16 cellular contexts compared by ENCODE assay signal in genomic region chr4:181987392-181987791, GRCh38.
DNase-seq lines count a peak whose midpoint lies in the region; ATAC-seq, FAIRE-seq and TF ChIP-seq lines count a peak whose summit lies in the region.
"Had no signal": no experiment of that assay in that cellular context is flagged by ENCODE, and none has a peak within 500 bp of the region (broad histone marks: within the 10 kb centered on the region; RNA-seq: fewer than 3 reads in every experiment).

No MANE protein-coding gene starts in this region.

- SMC1A ChIA-PET in GM12878 (lab: Charles Lee; ENCODE audit: uncharacterized antibody, unreplicated experiment) = interaction anchor here (0.9 to 1.7 kb wide), 2 partner anchors 26 to 31 kb away, joined by 4 to 6 read pairs; no protein-coding TSS in a partner anchor

- in situ Hi-C loops in GM12878 (cut with MboI) = no loop called here

- TF ChIP-seq RAD21 in GM12878 (IDR thresholded peaks at IDR 0.05; ENCODE audit: insufficient read depth, low read depth, low read length) = no peak

- TF ChIP-seq EP300 in GM12878 (IDR thresholded peaks at IDR 0.05; ENCODE audit: borderline replicate concordance in 1 of 2, control insufficient read depth in 1 of 2, low read depth in 2 of 2, low read length in 2 of 2) = no peak

- TF ChIP-seq POLR2A in GM12878 (IDR thresholded peaks at IDR 0.05; ENCODE audit: low read depth, low read length) = no peak

- no peaks in the 10 kb centered on the region for H3K9me2 ChIP-seq in MM.1S (replicated peaks; ENCODE audit: insufficient read depth, low read length)

- POLR2A ChIA-PET in GM12878 (lab: Charles Lee) = no interaction called here

- H3K9me3 ChIP-seq in MM.1S (replicated peaks; ENCODE audit: insufficient read depth, low read length) (no peaks in the 10 kb centered on the region), GM12878 (replicated peaks; ENCODE audit: control insufficient read depth, insufficient read depth, low read length) (no peaks in the 10 kb centered on the region)

- TF ChIP-seq CTCF in MM.1S (IDR thresholded peaks at IDR 0.05; ENCODE audit: low read length) = no peak
- no peak for TF ChIP-seq CTCF in GM12878 (IDR thresholded peaks at IDR 0.05 in 2 of 3, conservative IDR thresholded peaks at IDR 0.05 in 1 of 3; ENCODE audit: control insufficient read depth in 2 of 3, extremely low read depth in 1 of 3, insufficient read depth in 1 of 3, low read depth in 3 of 3, low read length in 3 of 3)

- H3K27ac ChIP-seq in MM.1S (ENCODE audit: low read length) = no peak overlapping the region
- no peak overlapping the region for H3K27ac ChIP-seq in GM12878 (ENCODE audit: control insufficient read depth, insufficient read depth)

- H3K4me1 ChIP-seq in MM.1S (ENCODE audit: low read length) = no peaks in the 10 kb centered on the region
- H3K4me1 ChIP-seq in GM12878 (ENCODE audit: control insufficient read depth, insufficient read depth, low read length) = no peaks in the 10 kb centered on the region

- BruUV-seq in GM12878 (replicated peaks; lab: Mats Ljungman, UMichigan) = no TSS peak

- H3K4me3 ChIP-seq in MM.1S (ENCODE audit: low read length) = no peak overlapping the region
- H3K4me3 ChIP-seq in GM12878 = no peak overlapping the region
- H3K4me3 ChIP-seq: GM23338 had no signal

- ATAC-seq in GM18867 (IDR thresholded peaks at IDR 0.05; ENCODE audit: unreplicated experiment) (peak; percentile 64), GM12878 (no peak; the same call in 1 of the 3 replicates), HG03135 (IDR thresholded peaks at IDR 0.05; ENCODE audit: unreplicated experiment) (no peak), Right ventricle myocardium superior (ENCODE audit: poor library complexity) (no peak)
- ATAC-seq: GM23338, HCT116 had no signal

- H3K36me3 ChIP-seq in MM.1S (replicated peaks; ENCODE audit: insufficient read depth, low read length) (no peaks in the 10 kb centered on the region), GM12878 (ENCODE audit: control insufficient read depth in 2 of 2, insufficient read depth in 2 of 2, low read length in 1 of 2) (no peaks in the 10 kb centered on the region)

- CTCF ChIA-PET in GM12878 (lab: Yijun Ruan, JAX) = interaction anchor here (1.1 kb wide), 1 partner anchor 11 kb away, joined by 3 read pairs; no protein-coding TSS in a partner anchor

- 31% methylated on average over 4 of the region's 4 CpGs for WGBS in GM12878 (ENCODE audit: insufficient coverage, insufficient replicate concordance, low lambda C conversion rate, missing lambda C conversion rate)

- no peaks in the 10 kb centered on the region for H3F3A ChIP-seq in MM.1S (ENCODE audit: insufficient read depth, low read length)

- no peaks in the 10 kb centered on the region for H3K79me2 ChIP-seq in MM.1S (ENCODE audit: low read length)
- no peaks in the 10 kb centered on the region for H3K79me2 ChIP-seq in GM12878 (ENCODE audit: control insufficient read depth, insufficient read depth, low read length)

- RAD21 ChIA-PET in GM12878 (lab: Charles Lee; ENCODE audit: unreplicated experiment) = no interaction called here

- H3K4me2 ChIP-seq in MM.1S (ENCODE audit: low read depth, low read length) (peak overlapping the region; percentile 6; the same call in 1 of the 2 replicates), GM12878 (ENCODE audit: control insufficient read depth, insufficient read depth) (no peak overlapping the region)
- H3K4me2 ChIP-seq: GM23338 had no signal

- intact Hi-C loops in GM12878 (cut with micrococcal nuclease; ENCODE audit: unreplicated experiment) = no loop called here
- intact Hi-C loops in Right ventricle myocardium superior (cut with DNase I) = no loop called here

- H3K27me3 ChIP-seq in MM.1S (replicated peaks; ENCODE audit: insufficient read depth, low read length) = no peaks in the 10 kb centered on the region
- H3K27me3 ChIP-seq in GM12878 (replicated peaks in 1 of 2; ENCODE audit: control insufficient read depth in 2 of 2, insufficient read depth in 2 of 2, low read length in 1 of 2) = no peaks in the 10 kb centered on the region; a peak in 1 of 4 replicates

- H2AFZ ChIP-seq in MM.1S (ENCODE audit: low read length) = no peak overlapping the region
- H2AFZ ChIP-seq in GM12878 (ENCODE audit: control insufficient read depth, low read depth, low read length) = no peak overlapping the region
- H2AFZ ChIP-seq: GM23338 had no signal

- no peak overlapping the region for H3K9ac ChIP-seq in MM.1S (ENCODE audit: low read length)
- no peak overlapping the region for H3K9ac ChIP-seq in GM12878 (ENCODE audit: control insufficient read depth, insufficient read depth, low read length)

- DNase-seq in MM.1S (no peak), GM12878 (ENCODE audit: low read depth, low spot score) (no peak), ecto neural progenitor cell (ENCODE audit: low spot score) (no peak), Right ventricle myocardium superior (no peak)
- DNase-seq: C1 segment of cervical spinal cord; Calu3; CD4-positive, alpha-beta memory T cell; COR-L47; DMS53; DMS79 treated with DMSO at 0.1 percent for 48 hours; GF-D8; H9 had no signal

- FAIRE-seq in GM12878 (lab: Jason Lieb, UNC) = no peak

- H4K20me1 ChIP-seq in MM.1S (ENCODE audit: insufficient read depth, low read length) (no peaks in the 10 kb centered on the region), GM12878 (ENCODE audit: control insufficient read depth, insufficient read depth) (no peaks in the 10 kb centered on the region)

TF ChIP-seq in GM12878, 131 proteins besides CTCF, POLR2A, EP300 and RAD21:
- TF ChIP-seq SPI1 (IDR thresholded peaks at IDR 0.05; ENCODE audit: borderline replicate concordance, insufficient read depth, low read depth, low read length) (0 out of 2 replicates have a peak, but pooled peaks have one; percentile 19), BCL3 (IDR thresholded peaks at IDR 0.05; ENCODE audit: borderline replicate concordance, insufficient read depth, low read depth, low read length, poor library complexity, severe bottlenecking) (no peak)
